ENCODE assay signal across 8 cellular contexts in the genomic region with DNA sequence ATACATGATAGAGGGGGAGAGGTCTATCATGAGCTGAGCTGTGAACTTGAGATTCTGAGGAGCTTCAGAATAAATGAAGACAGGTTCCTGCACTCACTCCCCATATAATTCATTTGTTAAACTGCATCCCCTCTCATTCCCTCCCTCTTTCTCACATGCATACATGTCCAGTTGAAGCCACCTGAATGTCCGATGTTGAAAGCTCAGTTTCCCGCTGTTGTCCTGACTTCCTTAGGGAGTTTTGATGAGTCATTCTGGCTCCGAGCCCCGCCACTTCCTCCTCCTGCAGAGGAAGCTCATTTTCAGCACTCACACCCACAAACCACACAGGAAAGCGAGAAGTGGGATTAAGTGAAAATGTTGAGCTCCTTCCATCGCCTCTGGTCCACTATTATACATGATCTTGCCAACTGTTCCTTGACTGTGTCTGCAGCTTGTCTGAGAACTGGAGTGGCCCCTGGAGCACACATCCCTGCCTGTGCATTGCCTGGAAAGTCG.
DNase-seq lines count a peak whose midpoint lies in the region; ATAC-seq, FAIRE-seq and TF ChIP-seq lines count a peak whose summit lies in the region.

No MANE protein-coding gene starts in this region.

- no peaks in the 10 kb centered on the region for H3K27me3 ChIP-seq in SJCRH30

- no peaks in the 10 kb centered on the region for H3K9me3 ChIP-seq in SJCRH30 (replicated peaks)

- TF ChIP-seq CTCF in endothelial cell (IDR thresholded peaks at IDR 0.05; ENCODE audit: unreplicated experiment), result no peak

- H3K4me3 Mint-ChIP-seq in endothelial cell (ENCODE audit: unreplicated experiment), result no peak overlapping the region

- H3K36me3 ChIP-seq in SJCRH30, result no peaks in the 10 kb centered on the region

- H3K9me3 Mint-ChIP-seq in endothelial cell (ENCODE audit: unreplicated experiment), result no peaks in the 10 kb centered on the region

- no peaks in the 10 kb centered on the region for H3K36me3 Mint-ChIP-seq in endothelial cell (ENCODE audit: low read depth, unreplicated experiment)

- TF ChIP-seq POLR2A in H54 (IDR thresholded peaks at IDR 0.05; ENCODE audit: low read depth, low read length), result no peak

- peaks cover 12% of the 10 kb centered on the region for H3K4me1 ChIP-seq in SJCRH30

- H3K27ac ChIP-seq in SJCRH30, result no peak overlapping the region

- H3K27me3 Mint-ChIP-seq in endothelial cell (ENCODE audit: unreplicated experiment), result peaks cover 1% of the 10 kb centered on the region

- FAIRE-seq in H54 (lab: Jason Lieb, UNC), result peak; percentile 99

- DNase-seq in DMS53 (lab: John Stamatoyannopoulos, UW) (peak; percentile 57), H54 (ENCODE audit: insufficient read length, low spot score) (peak; percentile 53), SJCRH30 (peak; percentile 73 to 83), endothelial cell (ENCODE audit: low spot score) (peak; percentile 8), myocyte (ENCODE audit: low read depth) (peak; percentile 72), NCI-H146 treated with DMSO at 0.1 percent for 48 hours (lab: John Stamatoyannopoulos, UW; ENCODE audit: unreplicated experiment) (no peak), NCI-H1092 (lab: John Stamatoyannopoulos, UW) (no peak)

- H3K27ac Mint-ChIP-seq in endothelial cell (ENCODE audit: unreplicated experiment), result peak overlapping the region; percentile 70

- H3K4me1 Mint-ChIP-seq in endothelial cell (ENCODE audit: unreplicated experiment), result peaks cover 26% of the 10 kb centered on the region

- H3K4me3 ChIP-seq in SJCRH30, result no peak overlapping the region

- no peak for ATAC-seq in GM18858 (IDR thresholded peaks at IDR 0.05; ENCODE audit: unreplicated experiment)

Comparison
In these comparisons a context has a peak if more than half of its experiments do, and no peak if none do; other contexts are left out.
1. DNase-seq: peak in DMS53 (single experiment), H54 (single experiment), SJCRH30 (2 of 2), endothelial cell (single experiment) and myocyte (single experiment); none in NCI-H146 treated with DMSO at 0.1 percent for 48 hours (single experiment) and NCI-H1092 (single experiment).